Comparison of ENCODE assay signal across 1 cellular context in the genomic region with DNA sequence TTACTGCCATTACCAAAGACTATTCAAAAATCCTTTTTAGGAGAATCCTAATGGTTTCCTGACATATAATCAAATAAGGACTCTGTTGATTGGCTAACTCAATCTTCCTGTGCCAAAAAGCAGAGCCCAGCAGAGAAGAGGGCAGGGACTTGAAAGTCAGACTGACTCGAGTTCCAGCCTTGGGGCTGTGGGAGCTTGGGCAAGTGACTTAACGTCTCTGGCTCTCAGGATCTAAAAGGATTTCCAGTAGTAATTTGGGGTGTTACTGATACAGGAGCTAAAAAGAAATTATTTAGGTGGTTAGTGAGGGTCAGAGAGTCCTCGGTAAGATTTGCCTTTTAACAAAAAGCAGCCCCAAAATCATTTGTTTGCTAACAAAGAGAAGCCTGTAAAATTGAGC.
TF ChIP-seq lines count a peak whose summit lies in the region.

No MANE protein-coding gene starts in this region.

TF ChIP-seq in HepG2, 621 proteins besides CTCF, POLR2A, EP300 and RAD21:
- TF ChIP-seq, protein P1, sequence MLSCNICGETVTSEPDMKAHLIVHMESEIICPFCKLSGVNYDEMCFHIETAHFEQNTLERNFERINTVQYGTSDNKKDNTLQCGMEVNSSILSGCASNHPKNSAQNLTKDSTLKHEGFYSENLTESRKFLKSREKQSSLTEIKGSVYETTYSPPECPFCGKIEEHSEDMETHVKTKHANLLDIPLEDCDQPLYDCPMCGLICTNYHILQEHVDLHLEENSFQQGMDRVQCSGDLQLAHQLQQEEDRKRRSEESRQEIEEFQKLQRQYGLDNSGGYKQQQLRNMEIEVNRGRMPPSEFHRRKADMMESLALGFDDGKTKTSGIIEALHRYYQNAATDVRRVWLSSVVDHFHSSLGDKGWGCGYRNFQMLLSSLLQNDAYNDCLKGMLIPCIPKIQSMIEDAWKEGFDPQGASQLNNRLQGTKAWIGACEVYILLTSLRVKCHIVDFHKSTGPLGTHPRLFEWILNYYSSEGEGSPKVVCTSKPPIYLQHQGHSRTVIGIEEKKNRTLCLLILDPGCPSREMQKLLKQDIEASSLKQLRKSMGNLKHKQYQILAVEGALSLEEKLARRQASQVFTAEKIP (CRISPR knock-in tag; IDR thresholded peaks at IDR 0.05; ENCODE audit: borderline replicate concordance) = no peak
- TF ChIP-seq ZNF652 (CRISPR knock-in tag; IDR thresholded peaks at IDR 0.05; ENCODE audit: borderline replicate concordance, low read depth) (no peak), PITX1 (CRISPR knock-in tag; IDR thresholded peaks at IDR 0.05) (no peak), MYC (CRISPR knock-in tag; IDR thresholded peaks at IDR 0.05; ENCODE audit: borderline replicate concordance) (no peak), MED8 (CRISPR knock-in tag; IDR thresholded peaks at IDR 0.05; ENCODE audit: insufficient replicate concordance) (no peak), MAF1 (CRISPR knock-in tag; IDR thresholded peaks at IDR 0.05; ENCODE audit: borderline replicate concordance) (no peak)
- TF ChIP-seq, protein P2, sequence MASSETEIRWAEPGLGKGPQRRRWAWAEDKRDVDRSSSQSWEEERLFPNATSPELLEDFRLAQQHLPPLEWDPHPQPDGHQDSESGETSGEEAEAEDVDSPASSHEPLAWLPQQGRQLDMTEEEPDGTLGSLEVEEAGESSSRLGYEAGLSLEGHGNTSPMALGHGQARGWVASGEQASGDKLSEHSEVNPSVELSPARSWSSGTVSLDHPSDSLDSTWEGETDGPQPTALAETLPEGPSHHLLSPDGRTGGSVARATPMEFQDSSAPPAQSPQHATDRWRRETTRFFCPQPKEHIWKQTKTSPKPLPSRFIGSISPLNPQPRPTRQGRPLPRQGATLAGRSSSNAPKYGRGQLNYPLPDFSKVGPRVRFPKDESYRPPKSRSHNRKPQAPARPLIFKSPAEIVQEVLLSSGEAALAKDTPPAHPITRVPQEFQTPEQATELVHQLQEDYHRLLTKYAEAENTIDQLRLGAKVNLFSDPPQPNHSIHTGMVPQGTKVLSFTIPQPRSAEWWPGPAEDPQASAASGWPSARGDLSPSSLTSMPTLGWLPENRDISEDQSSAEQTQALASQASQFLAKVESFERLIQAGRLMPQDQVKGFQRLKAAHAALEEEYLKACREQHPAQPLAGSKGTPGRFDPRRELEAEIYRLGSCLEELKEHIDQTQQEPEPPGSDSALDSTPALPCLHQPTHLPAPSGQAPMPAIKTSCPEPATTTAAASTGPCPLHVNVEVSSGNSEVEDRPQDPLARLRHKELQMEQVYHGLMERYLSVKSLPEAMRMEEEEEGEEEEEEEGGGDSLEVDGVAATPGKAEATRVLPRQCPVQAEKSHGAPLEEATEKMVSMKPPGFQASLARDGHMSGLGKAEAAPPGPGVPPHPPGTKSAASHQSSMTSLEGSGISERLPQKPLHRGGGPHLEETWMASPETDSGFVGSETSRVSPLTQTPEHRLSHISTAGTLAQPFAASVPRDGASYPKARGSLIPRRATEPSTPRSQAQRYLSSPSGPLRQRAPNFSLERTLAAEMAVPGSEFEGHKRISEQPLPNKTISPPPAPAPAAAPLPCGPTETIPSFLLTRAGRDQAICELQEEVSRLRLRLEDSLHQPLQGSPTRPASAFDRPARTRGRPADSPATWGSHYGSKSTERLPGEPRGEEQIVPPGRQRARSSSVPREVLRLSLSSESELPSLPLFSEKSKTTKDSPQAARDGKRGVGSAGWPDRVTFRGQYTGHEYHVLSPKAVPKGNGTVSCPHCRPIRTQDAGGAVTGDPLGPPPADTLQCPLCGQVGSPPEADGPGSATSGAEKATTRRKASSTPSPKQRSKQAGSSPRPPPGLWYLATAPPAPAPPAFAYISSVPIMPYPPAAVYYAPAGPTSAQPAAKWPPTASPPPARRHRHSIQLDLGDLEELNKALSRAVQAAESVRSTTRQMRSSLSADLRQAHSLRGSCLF (CRISPR knock-in tag; IDR thresholded peaks at IDR 0.05; ENCODE audit: borderline replicate concordance) = no peak
